37 cellular contexts compared by ENCODE assay signal in genomic region chr17:35387496-35387895, GRCh38.
"Had no signal": no experiment of that assay in that cellular context is flagged by ENCODE, and none has a peak within 500 bp of the region (broad histone marks: within the 10 kb centered on the region; RNA-seq: fewer than 3 reads in every experiment).

No MANE protein-coding gene starts in this region.

- DNase-seq: Karpas-422, Kasumi-1, MG63, MM.1S, MV-4-11, NCI-H1048, NCI-H1092, NCI-H1092 treated with DMSO at 0.1 percent for 48 hours, NCI-H1105, NCI-H1105 treated with DMSO at 0.1 percent for 48 hours, NCI-H1417, NCI-H1417 treated with DMSO at 0.1 percent for 48 hours, NCI-H1436, NCI-H1436 treated with DMSO at 0.1 percent for 48 hours, NCI-H146, NCI-H1694, NCI-H1694 treated with DMSO at 0.1 percent for 48 hours, NCI-H187, NCI-H187 treated with DMSO at 0.1 percent for 48 hours, NCI-H1930, NCI-H2029, NCI-H2029 treated with DMSO at 0.1 percent for 48 hours, NCI-H2081, NCI-H2081 treated with DMSO at 0.1 percent for 48 hours, NCI-H2107, NCI-H2171, NCI-H2171 treated with DMSO at 0.1 percent for 48 hours, NCI-H2227 treated with DMSO at 0.1 percent for 48 hours, NCI-H226, NCI-H345, NCI-H446, NCI-H446 treated with DMSO at 0.1 percent for 48 hours, NCI-H510A, NCI-H510A treated with DMSO at 0.1 percent for 48 hours, NCI-H524, NCI-H524 treated with DMSO at 0.1 percent for 48 hours had no signal

- H3K9me3 ChIP-seq: MG63 had no signal

- H3K4me3 ChIP-seq: MG63 had no signal

- H3K27ac ChIP-seq: KMS-11 had no signal

- H3K36me3 ChIP-seq: MG63 had no signal
